ENCODE assay signal across 8 cellular contexts in genomic region chr9:92808726-92809451, GRCh38. TPM values are rescaled to one million over a fixed set of nuclear protein-coding genes. Genes with fewer than 3 reads are reported as not detected.
DNase-seq lines count a peak whose midpoint lies in the region; ATAC-seq and TF ChIP-seq lines count a peak whose summit lies in the region.

No MANE protein-coding gene starts in this region.

- H3K9ac ChIP-seq in trophoblast cell (ENCODE audit: low read length): no peak overlapping the region

- H3K4me3 ChIP-seq in Panc1 (ENCODE audit: low read depth in 2 of 2, low read length in 2 of 2) (peak overlapping the region; percentile 16 to 41; a peak in 3 of 4 replicates), trophoblast cell (ENCODE audit: low read depth, low read length) (no peak overlapping the region)

- no peak overlapping the region for H3K27ac Mint-ChIP-seq in activated naive CD4-positive, alpha-beta T cell treated with anti-CD3 and anti-CD28 coated beads, Interleukin-2, amount 50 U/mL, for 72 hours
- H3K27ac Mint-ChIP-seq in glutamatergic neuron (ENCODE audit: unreplicated experiment): no peak overlapping the region

- in situ Hi-C loops in Panc1 (cut with HindIII; ENCODE audit: low pct_unique_long_range_greater_than_20kb, low sequenced_read_pairs): no loop called here

- H3K4ac ChIP-seq in trophoblast cell (ENCODE audit: low read depth, low read length): no peak overlapping the region

- no peak overlapping the region for H3K18ac ChIP-seq in trophoblast cell (ENCODE audit: low read length)

- peaks cover 6% of the 10 kb centered on the region in 2 donors for H3K36me3 Mint-ChIP-seq in activated naive CD4-positive, alpha-beta T cell treated with anti-CD3 and anti-CD28 coated beads, Interleukin-2, amount 50 U/mL, for 72 hours
- no peaks in the 10 kb centered on the region for H3K36me3 Mint-ChIP-seq in glutamatergic neuron (ENCODE audit: unreplicated experiment)

- H3K4me1 ChIP-seq in Panc1 (ENCODE audit: control insufficient read depth, insufficient read depth, low read length) (no peaks in the 10 kb centered on the region), trophoblast cell (ENCODE audit: control insufficient read depth in 1 of 2, insufficient read depth in 2 of 2, low read length in 2 of 2) (peaks cover 6 to 15% of the 10 kb centered on the region in 2 experiments)

- peak; percentile 86 for DNase-seq in COR-L47 (lab: John Stamatoyannopoulos, UW)
- no peak for DNase-seq in Panc1 (ENCODE audit: low read depth, low spot score)
- DNase-seq in activated naive CD4-positive, alpha-beta T cell treated with anti-CD3 and anti-CD28 coated beads, Interleukin-2, amount 50 U/mL, for 72 hours (ENCODE audit: low spot score in 2 of 2): peak; percentile 64 to 68
- DNase-seq in glutamatergic neuron: peak; percentile 93
- DNase-seq in trophoblast cell: peak; percentile 96 to 98

- H3K79me2 ChIP-seq in trophoblast cell (ENCODE audit: control insufficient read depth, insufficient read depth, low read length, poor library complexity): no peaks in the 10 kb centered on the region

- H3K9me3 ChIP-seq in Panc1 (ENCODE audit: control insufficient read depth, insufficient read depth, low read depth, low read length): no peaks in the 10 kb centered on the region
- H3K9me3 ChIP-seq in trophoblast cell (ENCODE audit: insufficient read depth, low read depth, low read length): peaks cover 9% of the 10 kb centered on the region

- peak overlapping the region; percentile 8 for H2AFZ ChIP-seq in trophoblast cell (ENCODE audit: insufficient read depth, low read length, poor library complexity)

- peaks cover 10% of the 10 kb centered on the region for H3K27me3 Mint-ChIP-seq in glutamatergic neuron (ENCODE audit: unreplicated experiment)

- H3K27me3 ChIP-seq in Panc1 (ENCODE audit: control insufficient read depth, insufficient read depth, low read length) (peaks cover 17% of the 10 kb centered on the region), trophoblast cell (ENCODE audit: insufficient read depth, low read length) (peaks cover 33% of the 10 kb centered on the region)

- H3K79me1 ChIP-seq in trophoblast cell (ENCODE audit: low read length): no peaks in the 10 kb centered on the region

- TF ChIP-seq CTCF in Panc1 (IDR thresholded peaks at IDR 0.05) (peak; percentile 34), glutamatergic neuron (IDR thresholded peaks at IDR 0.05; ENCODE audit: partially characterized antibody, unreplicated experiment) (peak; percentile 27)

- no CpG with 5 or more reads among the region's 60 CpGs for WGBS in trophoblast cell (ENCODE audit: extremely low coverage, insufficient coverage, insufficient read length)

- H4K8ac ChIP-seq in trophoblast cell (ENCODE audit: low read depth, low read length): no peak overlapping the region

- no TSS peak for BruUV-seq in Panc1 (replicated peaks; lab: Mats Ljungman, UMichigan)

- ATAC-seq in HG02798 (IDR thresholded peaks at IDR 0.05; ENCODE audit: poor library complexity, unreplicated experiment) (peak; percentile 47), Panc1 (peak; percentile 77), GM21717 (IDR thresholded peaks at IDR 0.05; ENCODE audit: unreplicated experiment) (no peak), HG03135 (IDR thresholded peaks at IDR 0.05; ENCODE audit: unreplicated experiment) (no peak)
- peak; percentile 69 to 71 for ATAC-seq in activated naive CD4-positive, alpha-beta T cell treated with anti-CD3 and anti-CD28 coated beads, Interleukin-2, amount 50 U/mL, for 72 hours

- H2AK5ac ChIP-seq in trophoblast cell (ENCODE audit: low read length): no peak overlapping the region

- H3K36me3 ChIP-seq in Panc1 (ENCODE audit: control insufficient read depth, insufficient read depth, low read length) (peaks cover 2% of the 10 kb centered on the region; the same call in 1 of the 2 replicates), trophoblast cell (ENCODE audit: control insufficient read depth in 1 of 2, insufficient read depth in 2 of 2, low read length in 2 of 2) (no peaks in the 10 kb centered on the region)

- H3K27ac ChIP-seq in Panc1 (ENCODE audit: low read length): no peak overlapping the region
- no peak overlapping the region for H3K27ac ChIP-seq in trophoblast cell (ENCODE audit: low read depth, low read length)

- no peak overlapping the region for H2BK120ac ChIP-seq in trophoblast cell (ENCODE audit: insufficient read depth, low read length, poor library complexity)

- CTCF ChIA-PET in Panc1 (lab: Charles Lee): interaction anchor here (0.5 kb wide), 1 partner anchor 40 kb away, joined by 3 read pairs; no protein-coding TSS in a partner anchor

- H3K4me2 ChIP-seq in trophoblast cell (ENCODE audit: low read length): peak overlapping the region; percentile 56

- no peaks in the 10 kb centered on the region for H3K9me3 Mint-ChIP-seq in activated naive CD4-positive, alpha-beta T cell treated with anti-CD3 and anti-CD28 coated beads, Interleukin-2, amount 50 U/mL, for 72 hours
- H3K9me3 Mint-ChIP-seq in glutamatergic neuron (ENCODE audit: unreplicated experiment): peaks cover 2% of the 10 kb centered on the region

- no peak overlapping the region for H2BK12ac ChIP-seq in trophoblast cell (ENCODE audit: low read length)

- H3K4me1 Mint-ChIP-seq in glutamatergic neuron (ENCODE audit: low read depth, unreplicated experiment): no peaks in the 10 kb centered on the region

- H3K23ac ChIP-seq in trophoblast cell (ENCODE audit: low read length): no peak overlapping the region

- H3K4me3 Mint-ChIP-seq in glutamatergic neuron (ENCODE audit: unreplicated experiment): peak overlapping the region; percentile 86

- H3K14ac ChIP-seq in trophoblast cell (ENCODE audit: low read length): no peak overlapping the region

- no peak overlapping the region for H4K91ac ChIP-seq in trophoblast cell (ENCODE audit: low read depth, low read length)

- H4K12ac ChIP-seq in trophoblast cell (ENCODE audit: low read depth, low read length): no peak overlapping the region

- POLR2A ChIA-PET in Panc1 (lab: Charles Lee): no interaction called here

- intact Hi-C loops in Panc1 (cut with micrococcal nuclease; ENCODE audit: unreplicated experiment): no loop called here

- no peak overlapping the region for H2BK5ac ChIP-seq in trophoblast cell (ENCODE audit: low read depth, low read length, poor library complexity)

RNA-seq across cellular contexts. Expression of gene BICD2, which starts 44.3 kb away (rescaled TPM):
- 17.3 TPM for total RNA-seq in Panc1 (2021; ENCODE audit: unreplicated experiment)
- polyA plus RNA-seq in Panc1 (2012; ENCODE audit: insufficient read length): 20.0 TPM
- total RNA-seq in activated naive CD4-positive, alpha-beta T cell treated with anti-CD3 and anti-CD28 coated beads, Interleukin-2, amount 50 U/mL, for 72 hours: 10 to 100 TPM; 15.0 to 15.3 TPM
- 43.7 TPM for total RNA-seq in glutamatergic neuron (ENCODE audit: unreplicated experiment)
- polyA plus RNA-seq in trophoblast cell (2013): 25.7 and 26.4 TPM in 2 replicates

Comparison
In these comparisons a context has a peak if more than half of its experiments do, and no peak if none do; other contexts are left out.
1. ATAC-seq: peak in HG02798 (single experiment), Panc1 (single experiment) and activated naive CD4-positive, alpha-beta T cell treated with anti-CD3 and anti-CD28 coated beads, Interleukin-2, amount 50 U/mL, for 72 hours (2 of 2); none in GM21717 (single experiment) and HG03135 (single experiment).